ENCODE assay signal across 11 cellular contexts in genomic region chr13:98752111-98752941, GRCh38. TPM values are rescaled to one million over a fixed set of nuclear protein-coding genes. Genes with fewer than 3 reads are reported as not detected.
A peak's percentile ranks its signal among the peaks of the same experiment; 100 is the strongest.
DNase-seq lines count a peak whose midpoint lies in the region; ATAC-seq, FAIRE-seq and TF ChIP-seq lines count a peak whose summit lies in the region.
"Had no signal": no experiment of that assay in that cellular context is flagged by ENCODE, and none has a peak within 500 bp of the region (broad histone marks: within the 10 kb centered on the region; RNA-seq: fewer than 3 reads in every experiment).

Gene SLC15A1 (minus strand): TSS chr13:98752672. CDS start chr13:98752598, 74 bp downstream.

- 2% methylated on average over 87 of the region's 87 CpGs for WGBS in liver

- H3K9ac ChIP-seq in liver (ENCODE audit: low read depth in 1 of 2, low read length in 2 of 2) (peak within 1 kb of the TSS; percentile 28 to 30), stomach smooth muscle (ENCODE audit: low read length in 2 of 2) (no peak within 1 kb of the TSS)

- no peaks in the 10 kb centered on the region for H3K9me3 ChIP-seq in liver (ENCODE audit: control insufficient read depth in 4 of 4, low read length in 3 of 4)
- H3K9me3 ChIP-seq in stomach smooth muscle (ENCODE audit: control insufficient read depth in 2 of 2, low read length in 2 of 2), result no peaks in the 10 kb centered on the region

- TF ChIP-seq CTCF in cardiac fibroblast (IDR thresholded peaks at IDR 0.05; ENCODE audit: low read depth, low read length) (no peak), liver (IDR thresholded peaks at IDR 0.05; ENCODE audit: low read depth, low read length, missing input control) (no peak)

- no peak for ATAC-seq in HG02678 (IDR thresholded peaks at IDR 0.05; ENCODE audit: unreplicated experiment)

- H3K27ac ChIP-seq in liver (ENCODE audit: low read depth in 1 of 2, low read length in 2 of 2), result peak within 1 kb of the TSS; percentile 25 to 32
- no peak within 1 kb of the TSS for H3K27ac ChIP-seq in stomach smooth muscle (ENCODE audit: low read length)
- H3K27ac ChIP-seq: 22Rv1 had no signal

- H3K36me3 ChIP-seq in liver (ENCODE audit: control insufficient read depth in 4 of 4, insufficient read depth in 3 of 4, low read depth in 1 of 4, low read length in 3 of 4), result no peaks in the 10 kb centered on the region
- no peaks in the 10 kb centered on the region for H3K36me3 ChIP-seq in stomach smooth muscle (ENCODE audit: control insufficient read depth in 2 of 2, insufficient read depth in 2 of 2, low read length in 2 of 2)

- H3K4me3 ChIP-seq in cardiac fibroblast (replicated peaks in 1 of 2; ENCODE audit: low read depth in 2 of 2, low read length in 2 of 2), result peak within 1 kb of the TSS; percentile 28 to 36
- H3K4me3 ChIP-seq in liver (ENCODE audit: low read depth in 1 of 3, low read length in 3 of 3), result peak within 1 kb of the TSS; percentile 33 to 72 (median 70)
- peak within 1 kb of the TSS; percentile 31 to 57 for H3K4me3 ChIP-seq in stomach smooth muscle (ENCODE audit: low read length in 2 of 2)

- peaks cover 8 to 30% (median 18%) of the 10 kb centered on the region in 4 donors for H3K4me1 ChIP-seq in liver (ENCODE audit: control insufficient read depth in 4 of 4, insufficient read depth in 4 of 4, low read length in 3 of 4)
- H3K4me1 ChIP-seq in stomach smooth muscle (ENCODE audit: control insufficient read depth, insufficient read depth, low read length), result peaks cover 16% of the 10 kb centered on the region

- DNase-seq in DMS 273 (lab: John Stamatoyannopoulos, UW; ENCODE audit: unreplicated experiment) (peak; percentile 47), DMS 273 treated with DMSO at 0.1 percent for 48 hours (lab: John Stamatoyannopoulos, UW) (no peak), cardiac fibroblast (ENCODE audit: low read depth in 2 of 2) (no peak), OCI-M2 (lab: John Stamatoyannopoulos, UW; ENCODE audit: unreplicated experiment) (no peak), frontal cortex (ENCODE audit: low spot score in 2 of 2) (no peak)
- DNase-seq: activated CD4-positive, alpha-beta T cell treated with anti-CD3 and anti-CD28 coated beads for 1 hour had no signal

- peak in 1 of 2 donors; percentile 17 for TF ChIP-seq RAD21 in liver (IDR thresholded peaks at IDR 0.05)

- H3K27me3 ChIP-seq in liver (ENCODE audit: control insufficient read depth in 4 of 4, insufficient read depth in 4 of 4, low read length in 3 of 4) (no peaks in the 10 kb centered on the region), stomach smooth muscle (ENCODE audit: control insufficient read depth in 1 of 2, insufficient read depth in 2 of 2, low read length in 2 of 2) (peaks cover 14 to 26% of the 10 kb centered on the region in 2 donors)

- FAIRE-seq in frontal cortex (lab: Jason Lieb, UNC), result no peak

TF ChIP-seq in liver, 16 proteins besides CTCF, POLR2A, EP300 and RAD21:
- TF ChIP-seq NR2F2 (IDR thresholded peaks at IDR 0.05), result no peak
- TF ChIP-seq RXRA (IDR thresholded peaks at IDR 0.05), result no peak
- no peak for TF ChIP-seq EGR1 (IDR thresholded peaks at IDR 0.05; ENCODE audit: low read depth in 2 of 2)
- TF ChIP-seq JUND (IDR thresholded peaks at IDR 0.05), result no peak
- no peak for TF ChIP-seq GABPA (IDR thresholded peaks at IDR 0.05 in 1 of 2, conservative IDR thresholded peaks at IDR 0.05 in 1 of 2)
- TF ChIP-seq ATF3 (IDR thresholded peaks at IDR 0.05), result no peak
- no peak for TF ChIP-seq HNF4G (IDR thresholded peaks at IDR 0.05)
- TF ChIP-seq FOXA2 (IDR thresholded peaks at IDR 0.05), result no peak
- no peak for TF ChIP-seq HNF4A (conservative IDR thresholded peaks at IDR 0.05)
- no peak for TF ChIP-seq MAX (IDR thresholded peaks at IDR 0.05)
- TF ChIP-seq FOXA1 (IDR thresholded peaks at IDR 0.05), result no peak
- no peak for TF ChIP-seq TAF1 (conservative IDR thresholded peaks at IDR 0.05)
- TF ChIP-seq REST (IDR thresholded peaks at IDR 0.05), result no peak
- no peak for TF ChIP-seq YY1 (IDR thresholded peaks at IDR 0.05)
- TF ChIP-seq ZBTB33 (IDR thresholded peaks at IDR 0.05), result no peak
- no peak for TF ChIP-seq SP1 (IDR thresholded peaks at IDR 0.05)

RNA-seq across cellular contexts. Expression of gene SLC15A1, which starts in this region (rescaled TPM):
- total RNA-seq in liver (10 to 100 TPM in 1 of 2 donors, 1 to 10 TPM in 1; 8.4 to 19.7 TPM), frontal cortex (under 0.01 TPM)
- polyA plus RNA-seq in liver, result 10 to 100 TPM in 1 of 2 donors, 1 to 10 TPM in 1; 5.8 to 14.8 TPM
- total RNA-seq: LHCN-M2 had no signal

Comparison
In these comparisons a context has a peak if more than half of its experiments do, and no peak if none do; other contexts are left out.
1. H3K9ac ChIP-seq: peak in liver (2 of 2); none in stomach smooth muscle (0 of 2).
2. Peak in every context shown above with its lines, with median percentiles within 50 percentile points of each other: H3K4me3 ChIP-seq.